In genomic region chr17:3843935-3844516, GRCh38 we compare ENCODE assay signal across 7 cellular contexts. TPM values are rescaled to one million over a fixed set of nuclear protein-coding genes. Genes with fewer than 3 reads are reported as not detected.
A peak's percentile ranks its signal among the peaks of the same experiment; 100 is the strongest.
DNase-seq lines count a peak whose midpoint lies in the region; ATAC-seq and TF ChIP-seq lines count a peak whose summit lies in the region.

No MANE protein-coding gene starts in this region.

- no peak overlapping the region for H3K27ac ChIP-seq in osteoblast (ENCODE audit: low read depth, low read length)

- peaks cover 46% of the 10 kb centered on the region for H3K36me3 ChIP-seq in osteoblast (ENCODE audit: insufficient read depth, low read length)

- no peaks in the 10 kb centered on the region for H3K9me3 ChIP-seq in osteoblast (ENCODE audit: low read depth, low read length)

- H4K20me1 ChIP-seq in osteoblast (ENCODE audit: insufficient read depth, low read length) = peaks cover 31% of the 10 kb centered on the region

- DNase-seq in GM10266 (ENCODE audit: extremely low spot score) (peak; percentile 65), LoVo (ENCODE audit: low spot score) (peak; percentile 35), dermis microvascular lymphatic vessel endothelial cell (ENCODE audit: low read depth in 2 of 2) (peak; percentile 35 to 56), osteoblast (ENCODE audit: insufficient read length, low spot score, missing footprints) (peak; percentile 69), NCI-H1930 (lab: John Stamatoyannopoulos, UW) (no peak)

- ATAC-seq in HG02678 (IDR thresholded peaks at IDR 0.05; ENCODE audit: unreplicated experiment) = no peak

- peaks cover 5% of the 10 kb centered on the region for H3K4me1 ChIP-seq in osteoblast (ENCODE audit: insufficient read depth, low read length)

- H3K79me2 ChIP-seq in osteoblast (ENCODE audit: insufficient read depth, low read length) = peaks cover 62% of the 10 kb centered on the region

- TF ChIP-seq CTCF in GM10266 (IDR thresholded peaks at IDR 0.05; ENCODE audit: control insufficient read depth, insufficient read depth, low read depth, missing control alignments) = peak; percentile 71
- peak; percentile 57; the same call in 1 of the 2 replicates for TF ChIP-seq CTCF in WI38 (IDR thresholded peaks at IDR 0.05; ENCODE audit: low read depth, low read length)
- TF ChIP-seq CTCF in osteoblast (IDR thresholded peaks at IDR 0.05; ENCODE audit: extremely low read depth, low read depth, low read length) = peak; percentile 65

- H3K4me2 ChIP-seq in osteoblast (ENCODE audit: insufficient read depth, low read length) = no peak overlapping the region

- no peak overlapping the region for H2AFZ ChIP-seq in osteoblast (ENCODE audit: low read length)

- H3K4me3 ChIP-seq in WI38 (ENCODE audit: low read depth, low read length) = no peak overlapping the region
- H3K4me3 ChIP-seq in osteoblast (ENCODE audit: insufficient read depth, low read length) = no peak overlapping the region

- H3K27me3 ChIP-seq in osteoblast (ENCODE audit: insufficient read depth, low read length) = no peaks in the 10 kb centered on the region

RNA-seq across cellular contexts. Expression of gene NCBP3, which starts 2.0 kb away (rescaled TPM):
- 12.2 and 18.0 TPM in 2 replicates for total RNA-seq in dermis microvascular lymphatic vessel endothelial cell
- total RNA-seq in osteoblast = 21.4 and 24.2 TPM in 2 replicates

RNA-seq across cellular contexts. Expression of gene ITGAE, which starts 43.0 kb away (rescaled TPM):
- total RNA-seq in dermis microvascular lymphatic vessel endothelial cell (9.1 and 20.3 TPM in 2 replicates), osteoblast (10.5 and 12.4 TPM in 2 replicates)

RNA-seq across cellular contexts. Expression of gene CAMKK1, which starts 48.8 kb away (rescaled TPM):
- total RNA-seq in dermis microvascular lymphatic vessel endothelial cell (0.64 and 1.0 TPM in 2 replicates), osteoblast (8.7 and 9.1 TPM in 2 replicates)

Comparison
In these comparisons a context has a peak if more than half of its experiments do, and no peak if none do; other contexts are left out.
1. DNase-seq: peak in GM10266 (single experiment), LoVo (single experiment), dermis microvascular lymphatic vessel endothelial cell (2 of 2) and osteoblast (single experiment); none in NCI-H1930 (0 of 2).
2. Peak in every context shown above with its lines, with median percentiles within 50 percentile points of each other: CTCF ChIP-seq.